8 cellular contexts compared by ENCODE assay signal in the genomic region with DNA sequence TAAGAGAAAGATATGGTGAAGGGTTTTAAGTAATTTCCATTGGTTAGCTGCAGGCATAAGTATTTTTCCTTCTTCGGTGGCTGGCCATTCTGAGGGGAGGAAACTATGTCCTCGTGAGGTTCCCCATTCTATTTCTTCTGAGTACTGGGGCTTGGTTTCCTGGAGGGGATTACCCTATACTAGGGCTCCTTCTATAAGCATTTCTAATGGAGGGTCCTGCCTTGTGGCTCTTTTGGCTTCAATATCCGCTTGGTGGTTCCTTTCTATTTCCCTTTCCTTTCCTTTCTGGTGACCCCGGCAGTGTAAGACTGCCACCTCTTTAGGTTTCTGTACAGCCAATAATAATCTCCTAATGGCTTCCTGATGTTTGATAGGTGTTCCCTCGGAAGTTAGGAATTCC. TPM values are rescaled to one million over a fixed set of nuclear protein-coding genes. Genes with fewer than 3 reads are reported as not detected.
DNase-seq lines count a peak whose midpoint lies in the region; ATAC-seq and TF ChIP-seq lines count a peak whose summit lies in the region.
"Not testable (repeated sequence)": the region's sequence is repeated elsewhere in the genome, so short reads cannot be mapped to it uniquely, and the experiment has no call there.
"Had no signal": no experiment of that assay in that cellular context is flagged by ENCODE, and none has a peak within 500 bp of the region (broad histone marks: within the 10 kb centered on the region; RNA-seq: fewer than 3 reads in every experiment).

No MANE protein-coding gene starts in this region.

- peaks cover 94% of the 10 kb centered on the region for H3K4me1 Mint-ChIP-seq in CD4-positive, alpha-beta T cell (ENCODE audit: low read depth)
- H3K4me1 Mint-ChIP-seq in T-cell, result peaks cover 91 to 97% (median 93%) of the 10 kb centered on the region in 3 donors
- H3K4me1 Mint-ChIP-seq in activated CD4-positive, alpha-beta T cell treated with anti-CD3 and anti-CD28 coated beads, Interleukin-2, amount 10 ng/mL, durations not matched to agents 7 days and 5 days, result peaks cover 94% of the 10 kb centered on the region
- peaks cover 93% of the 10 kb centered on the region for H3K4me1 Mint-ChIP-seq in activated T-cell treated with anti-CD3 and anti-CD28 coated beads, Interleukin-2, amount 50 U/mL, for 72 hours (ENCODE audit: low read depth)
- peaks cover 84 to 93% of the 10 kb centered on the region in 2 donors for H3K4me1 Mint-ChIP-seq in effector memory CD8-positive, alpha-beta T cell (ENCODE audit: low read depth in 2 of 2)

- H3K9me3 Mint-ChIP-seq in CD4-positive, alpha-beta T cell; T-cell; activated T-cell treated with anti-CD3 and anti-CD28 coated beads, Interleukin-2, amount 50 U/mL, for 72 hours; effector memory CD8-positive, alpha-beta T cell: not testable (repeated sequence)
- H3K9me3 Mint-ChIP-seq in activated CD4-positive, alpha-beta T cell treated with anti-CD3 and anti-CD28 coated beads, Interleukin-2, amount 10 ng/mL, durations not matched to agents 7 days and 5 days, result peaks cover 20% of the 10 kb centered on the region
- H3K9me3 Mint-ChIP-seq in activated naive CD4-positive, alpha-beta T cell treated with anti-CD3 and anti-CD28 coated beads, Interleukin-2, amount 50 U/mL, for 72 hours, result peaks cover 10 to 17% of the 10 kb centered on the region in 2 donors

- DNase-seq in CD4-positive, alpha-beta T cell; T-cell; activated CD4-positive, alpha-beta T cell treated with anti-CD3 and anti-CD28 coated beads, Interleukin-2, amount 10 ng/mL, durations not matched to agents 7 days and 5 days; activated T-cell treated with anti-CD3 and anti-CD28 coated beads, Interleukin-2, amount 50 U/mL, for 72 hours; activated naive CD4-positive, alpha-beta T cell treated with anti-CD3 and anti-CD28 coated beads, Interleukin-2, amount 50 U/mL, for 72 hours (ENCODE audit: low spot score in 2 of 2); effector memory CD8-positive, alpha-beta T cell: not testable (repeated sequence)

- not testable (repeated sequence) for H3K27me3 ChIP-seq in CD4-positive, alpha-beta T cell (ENCODE audit: control insufficient read depth, insufficient read depth, low read length)

- POLR2A ChIA-PET in CD4-positive, alpha-beta T cell (lab: Charles Lee), result interaction anchor here (0.6 to 5.5 kb wide), 6 partner anchors 12 to 164 kb away, joined by 3 to 187 read pairs (median 4); partner anchors contain the start of gene GPR68
- POLR2A ChIA-PET in T-cell (lab: Charles Lee), result interaction anchor here in 1 of 2 donors (0.6 to 2.3 kb wide), 3 partner anchors 18 to 233 kb away, joined by 4 to 7 read pairs (median 6); partner anchors contain the start of gene GPR68
- POLR2A ChIA-PET in activated CD4-positive, alpha-beta T cell treated with anti-CD3 and anti-CD28 coated beads, Interleukin-2, amount 10 ng/mL, durations not matched to agents 7 days and 5 days (lab: Charles Lee), result interaction anchor here (0.6 to 4.3 kb wide), 2 partner anchors 17 to 473 kb away, joined by 3 to 66 read pairs; partner anchors contain the start of gene GPR68

- not testable (repeated sequence) for H3K27ac ChIP-seq in CD4-positive, alpha-beta T cell (ENCODE audit: low read depth, low read length)
- H3K27ac ChIP-seq in skin epidermis, result peak overlapping the region in 12 of 21 experiments; percentile 4 to 94 (median 59)

- not testable (repeated sequence) for H3K27me3 Mint-ChIP-seq in CD4-positive, alpha-beta T cell; T-cell; activated CD4-positive, alpha-beta T cell treated with anti-CD3 and anti-CD28 coated beads, Interleukin-2, amount 10 ng/mL, durations not matched to agents 7 days and 5 days; activated T-cell treated with anti-CD3 and anti-CD28 coated beads, Interleukin-2, amount 50 U/mL, for 72 hours (ENCODE audit: low read depth); effector memory CD8-positive, alpha-beta T cell

- peaks cover 15% of the 10 kb centered on the region for H3K36me3 Mint-ChIP-seq in CD4-positive, alpha-beta T cell (ENCODE audit: low read depth)
- peaks cover 37% of the 10 kb centered on the region for H3K36me3 Mint-ChIP-seq in T-cell
- peaks cover 85% of the 10 kb centered on the region for H3K36me3 Mint-ChIP-seq in activated CD4-positive, alpha-beta T cell treated with anti-CD3 and anti-CD28 coated beads, Interleukin-2, amount 10 ng/mL, durations not matched to agents 7 days and 5 days (ENCODE audit: low read depth)
- peaks cover 22 to 36% of the 10 kb centered on the region in 2 donors for H3K36me3 Mint-ChIP-seq in activated T-cell treated with anti-CD3 and anti-CD28 coated beads, Interleukin-2, amount 50 U/mL, for 72 hours (ENCODE audit: insufficient read depth in 2 of 2)
- H3K36me3 Mint-ChIP-seq in activated naive CD4-positive, alpha-beta T cell treated with anti-CD3 and anti-CD28 coated beads, Interleukin-2, amount 50 U/mL, for 72 hours, result peaks cover 23 to 66% of the 10 kb centered on the region in 2 donors
- peaks cover 31% of the 10 kb centered on the region for H3K36me3 Mint-ChIP-seq in effector memory CD8-positive, alpha-beta T cell (ENCODE audit: insufficient read depth)

- not testable (repeated sequence) for TF ChIP-seq CTCF in CD4-positive, alpha-beta T cell (IDR thresholded peaks at IDR 0.05)

- CTCF ChIA-PET in CD4-positive, alpha-beta T cell (lab: Charles Lee), result interaction anchor here (1.1 to 3.1 kb wide), 3 partner anchors 19 to 53 kb away, joined by 4 to 19 read pairs (median 4); partner anchors contain the start of gene GPR68
- CTCF ChIA-PET in T-cell (lab: Charles Lee), result interaction anchor here in 1 of 2 donors (1.2 to 2.0 kb wide), 2 partner anchors 19 to 61 kb away, joined by 6 to 7 read pairs; partner anchors contain the start of gene GPR68
- CTCF ChIA-PET in activated CD4-positive, alpha-beta T cell treated with anti-CD3 and anti-CD28 coated beads, Interleukin-2, amount 10 ng/mL, durations not matched to agents 7 days and 5 days (lab: Charles Lee), result interaction anchor here (1.7 to 5.5 kb wide), 2 partner anchors 8 to 19 kb away, joined by 6 to 70 read pairs; partner anchors contain the start of gene GPR68

- intact Hi-C loops in CD4-positive, alpha-beta T cell (cut with DNase I, micrococcal nuclease), result loop anchor here (5.0 kb wide), 2 partner anchors 34 to 36 kb away; no protein-coding TSS in a partner anchor

- ATAC-seq in CD4-positive, alpha-beta T cell (ENCODE audit: poor library complexity); T-cell (replicated peaks in 1 of 4); activated T-cell treated with anti-CD3 and anti-CD28 coated beads, Interleukin-2, amount 50 U/mL, for 72 hours (replicated peaks in 1 of 2); activated naive CD4-positive, alpha-beta T cell treated with anti-CD3 and anti-CD28 coated beads, Interleukin-2, amount 50 U/mL, for 72 hours; effector memory CD8-positive, alpha-beta T cell (replicated peaks): not testable (repeated sequence)

- peak overlapping the region; percentile 68 for H3K4me3 Mint-ChIP-seq in CD4-positive, alpha-beta T cell
- H3K4me3 Mint-ChIP-seq in T-cell, result peak overlapping the region in 1 of 3 donors; percentile 75
- H3K4me3 Mint-ChIP-seq in activated CD4-positive, alpha-beta T cell treated with anti-CD3 and anti-CD28 coated beads, Interleukin-2, amount 10 ng/mL, durations not matched to agents 7 days and 5 days, result not testable (repeated sequence)
- peak overlapping the region; percentile 76 to 85 for H3K4me3 Mint-ChIP-seq in activated T-cell treated with anti-CD3 and anti-CD28 coated beads, Interleukin-2, amount 50 U/mL, for 72 hours
- H3K4me3 Mint-ChIP-seq in effector memory CD8-positive, alpha-beta T cell, result peak overlapping the region; percentile 77 to 82

- not testable (repeated sequence) for H3K9me3 ChIP-seq in CD4-positive, alpha-beta T cell (ENCODE audit: control insufficient read depth, low read length)

- H3K4me3 ChIP-seq in skin epidermis, result not testable (repeated sequence)

- peak overlapping the region; percentile 88 for H3K27ac Mint-ChIP-seq in CD4-positive, alpha-beta T cell
- peak overlapping the region; percentile 86 to 95 for H3K27ac Mint-ChIP-seq in T-cell
- peak overlapping the region; percentile 99 for H3K27ac Mint-ChIP-seq in activated CD4-positive, alpha-beta T cell treated with anti-CD3 and anti-CD28 coated beads, Interleukin-2, amount 10 ng/mL, durations not matched to agents 7 days and 5 days
- peak overlapping the region; percentile 80 for H3K27ac Mint-ChIP-seq in activated T-cell treated with anti-CD3 and anti-CD28 coated beads, Interleukin-2, amount 50 U/mL, for 72 hours
- peak overlapping the region; percentile 85 to 97 for H3K27ac Mint-ChIP-seq in activated naive CD4-positive, alpha-beta T cell treated with anti-CD3 and anti-CD28 coated beads, Interleukin-2, amount 50 U/mL, for 72 hours
- peak overlapping the region; percentile 95 to 99 for H3K27ac Mint-ChIP-seq in effector memory CD8-positive, alpha-beta T cell

RNA-seq across cellular contexts. Expression of gene GPR68, which starts 18.1 kb away (rescaled TPM):
- total RNA-seq in CD4-positive, alpha-beta T cell, result 1 to 10 TPM; 2.8 to 2.9 TPM
- total RNA-seq in T-cell, result 10 to 100 TPM in 3 of 5 donors, 1 to 10 TPM in 2; 3.0 to 16.4 (median 10.0) TPM
- 10 to 100 TPM; 32.7 to 33.0 TPM for total RNA-seq in activated CD4-positive, alpha-beta T cell treated with anti-CD3 and anti-CD28 coated beads, Interleukin-2, amount 10 ng/mL, durations not matched to agents 7 days and 5 days
- 10 to 100 TPM; 18.9 to 19.2 TPM for total RNA-seq in activated T-cell treated with anti-CD3 and anti-CD28 coated beads, Interleukin-2, amount 50 U/mL, for 72 hours
- total RNA-seq in activated naive CD4-positive, alpha-beta T cell treated with anti-CD3 and anti-CD28 coated beads, Interleukin-2, amount 50 U/mL, for 72 hours, result 10 to 100 TPM in 1 of 2 donors, 1 to 10 TPM in 1; 4.6 to 12.7 TPM
- total RNA-seq: Calu3 had no signal
